Comparison of ENCODE assay signal across 8 cellular contexts in the genomic region with DNA sequence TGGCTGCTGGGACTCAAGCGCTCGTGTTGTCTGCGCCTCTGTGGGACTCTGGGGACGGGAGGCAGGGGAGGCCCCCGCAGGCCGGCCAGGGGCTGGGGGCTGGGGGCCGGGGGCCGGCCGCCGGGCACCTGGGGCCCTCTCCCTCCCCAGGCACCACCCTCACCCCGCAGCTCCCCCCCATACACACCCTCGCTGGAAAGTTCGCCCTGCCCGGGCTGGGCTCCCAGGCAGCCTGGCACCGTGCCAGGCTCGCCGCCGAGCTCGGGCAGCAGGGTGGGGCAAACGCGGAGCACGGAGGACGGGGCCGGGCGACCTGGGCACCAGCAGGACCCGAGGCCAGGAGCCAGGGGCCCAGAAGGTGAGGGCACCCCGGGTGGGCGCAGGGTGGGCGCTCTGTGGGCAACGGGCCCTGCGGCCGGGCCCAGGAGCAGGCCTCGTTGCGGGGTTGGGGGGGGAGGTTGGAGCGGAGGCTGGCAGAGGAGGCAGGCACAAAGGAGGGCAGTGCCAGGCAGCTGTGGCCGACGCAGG.
DNase-seq lines count a peak whose midpoint lies in the region; ATAC-seq, FAIRE-seq and TF ChIP-seq lines count a peak whose summit lies in the region.

No MANE protein-coding gene starts in this region.

- H3K79me2 ChIP-seq in astrocyte (ENCODE audit: insufficient read depth, low read length) (peaks cover 86% of the 10 kb centered on the region), hepatocyte (no peaks in the 10 kb centered on the region)

- peak overlapping the region; percentile 86 for H3K9ac ChIP-seq in astrocyte (ENCODE audit: low read length)

- H3K27me3 Mint-ChIP-seq in astrocyte (ENCODE audit: low read depth, unreplicated experiment), result peaks cover 53% of the 10 kb centered on the region

- H2AFZ ChIP-seq in astrocyte (ENCODE audit: low read depth, low read length), result peak overlapping the region; percentile 42
- H2AFZ ChIP-seq in hepatocyte, result no peak overlapping the region

- ATAC-seq in HG03196 (IDR thresholded peaks at IDR 0.05; ENCODE audit: unreplicated experiment), result no peak
- ATAC-seq in HG02759 (IDR thresholded peaks at IDR 0.05; ENCODE audit: unreplicated experiment), result no peak

- H3K9me3 ChIP-seq in astrocyte (ENCODE audit: insufficient read depth, low read depth, low read length), result no peaks in the 10 kb centered on the region
- H3K9me3 ChIP-seq in hepatocyte (ENCODE audit: low read depth), result no peaks in the 10 kb centered on the region
- H3K9me3 ChIP-seq in small intestine (ENCODE audit: control insufficient read depth, low read depth), result no peaks in the 10 kb centered on the region

- no peak overlapping the region for H3K4me3 Mint-ChIP-seq in astrocyte (ENCODE audit: unreplicated experiment)

- FAIRE-seq in astrocyte (lab: Jason Lieb, UNC) (no peak), small intestine (lab: Jason Lieb, UNC) (no peak)

- H3K36me3 ChIP-seq in astrocyte (ENCODE audit: insufficient read depth, low read length), result no peaks in the 10 kb centered on the region
- no peaks in the 10 kb centered on the region for H3K36me3 ChIP-seq in hepatocyte (replicated peaks; ENCODE audit: insufficient read depth, low read depth)
- H3K36me3 ChIP-seq in small intestine (ENCODE audit: control insufficient read depth in 2 of 2, insufficient read depth in 2 of 2, low read length in 2 of 2), result no peaks in the 10 kb centered on the region

- WGBS in hepatocyte (ENCODE audit: low lambda C conversion rate, missing lambda C conversion rate), result 80% methylated on average over 11 of the region's 37 CpGs
- 8 to 9% (median 9%) methylated on average over 22 to 37 of the region's 37 CpGs for WGBS in small intestine, 3 donors

- H3K4me1 Mint-ChIP-seq in astrocyte (ENCODE audit: low read depth, unreplicated experiment), result no peaks in the 10 kb centered on the region

- H3K27ac Mint-ChIP-seq in astrocyte (ENCODE audit: unreplicated experiment), result no peak overlapping the region

- no peaks in the 10 kb centered on the region for H3K36me3 Mint-ChIP-seq in astrocyte (ENCODE audit: low read depth, unreplicated experiment)

- H3K27ac ChIP-seq in astrocyte (ENCODE audit: low read depth, low read length) (peak overlapping the region; percentile 91), hepatocyte (peak overlapping the region; percentile 48), small intestine (ENCODE audit: low read depth in 1 of 2, low read length in 1 of 2) (peak overlapping the region; percentile 88 to 97)

- H3K4me3 ChIP-seq in astrocyte (ENCODE audit: insufficient read depth, low read depth, low read length) (peak overlapping the region; percentile 62), hepatocyte (no peak overlapping the region), small intestine (ENCODE audit: low read depth in 1 of 2, low read length in 2 of 2) (peak overlapping the region; percentile 70 to 80)

- peak overlapping the region; percentile 88 for H3K4me2 ChIP-seq in astrocyte (ENCODE audit: low read length)
- H3K4me2 ChIP-seq in hepatocyte, result peak overlapping the region; percentile 60

- no peaks in the 10 kb centered on the region for H3K9me2 ChIP-seq in hepatocyte (replicated peaks; ENCODE audit: insufficient read depth)

- peaks cover 59% of the 10 kb centered on the region for H3K4me1 ChIP-seq in astrocyte (ENCODE audit: insufficient read depth, low read length)
- H3K4me1 ChIP-seq in hepatocyte (ENCODE audit: insufficient read depth), result peaks cover 8% of the 10 kb centered on the region
- peaks cover 7 to 14% of the 10 kb centered on the region in 2 donors for H3K4me1 ChIP-seq in small intestine (ENCODE audit: control insufficient read depth in 2 of 2, insufficient read depth in 1 of 2, low read depth in 1 of 2, low read length in 1 of 2)

- DNase-seq in A172 (ENCODE audit: low spot score), result peak; percentile 25
- peak; percentile 68 for DNase-seq in GM20000 (ENCODE audit: low spot score)
- peak; percentile 34 for DNase-seq in T follicular helper cell (ENCODE audit: low read depth)
- DNase-seq in astrocyte (ENCODE audit: low read depth), result peak; percentile 32
- no peak for DNase-seq in hepatocyte (ENCODE audit: low spot score)
- DNase-seq in small intestine, result peak; percentile 86

- H4K20me1 ChIP-seq in astrocyte (ENCODE audit: insufficient read depth, low read length), result no peaks in the 10 kb centered on the region
- no peaks in the 10 kb centered on the region for H4K20me1 ChIP-seq in hepatocyte (ENCODE audit: insufficient read depth, poor library complexity, severe bottlenecking)

- H3K27me3 ChIP-seq in astrocyte (ENCODE audit: insufficient read depth, low read length) (no peaks in the 10 kb centered on the region), hepatocyte (peaks cover 2% of the 10 kb centered on the region), small intestine (ENCODE audit: control insufficient read depth in 2 of 2, insufficient read depth in 2 of 2, low read length in 2 of 2) (no peaks in the 10 kb centered on the region)

- no peak for TF ChIP-seq CTCF in GM20000 (IDR thresholded peaks at IDR 0.05; ENCODE audit: extremely low read depth, missing control alignments)
- no peak for TF ChIP-seq CTCF in astrocyte (IDR thresholded peaks at IDR 0.05; ENCODE audit: insufficient read depth, low read depth, low read length)
- TF ChIP-seq CTCF in hepatocyte (IDR thresholded peaks at IDR 0.05; ENCODE audit: poor library complexity), result no peak

- H3K9me3 Mint-ChIP-seq in astrocyte (ENCODE audit: unreplicated experiment), result peaks cover 3% of the 10 kb centered on the region
